ENCODE assay signal across 2 cellular contexts in genomic region chr2:239644016-239644415, GRCh38.
TF ChIP-seq lines count a peak whose summit lies in the region.

No MANE protein-coding gene starts in this region.

TF ChIP-seq in Ishikawa, 13 proteins besides CTCF, POLR2A, EP300 and RAD21 (continued from another document):
- peak; percentile 79 for TF ChIP-seq REST (IDR thresholded peaks at IDR 0.05; ENCODE audit: low read depth)

TF ChIP-seq in HepG2, 621 proteins besides CTCF, POLR2A, EP300 and RAD21 (continued from another document):
- TF ChIP-seq ATF4 (CRISPR knock-in tag; IDR thresholded peaks at IDR 0.05) (no peak), ZNF282 (IDR thresholded peaks at IDR 0.05; ENCODE audit: partially characterized antibody) (peak; percentile 55), REST (IDR thresholded peaks at IDR 0.05; ENCODE audit: borderline replicate concordance in 1 of 2, low read depth in 1 of 2, low read length in 2 of 2) (peak; percentile 79 to 93), DNMT1 (CRISPR knock-in tag; IDR thresholded peaks at IDR 0.05) (no peak), ZBTB2 (CRISPR knock-in tag; IDR thresholded peaks at IDR 0.05; ENCODE audit: low read depth) (no peak), SIN3B (IDR thresholded peaks at IDR 0.05; ENCODE audit: low read length) (no peak), BRCA1 (CRISPR knock-in tag; IDR thresholded peaks at IDR 0.05) (no peak), FOXP1 (IDR thresholded peaks at IDR 0.05) (peak; percentile 41; the same call in 1 of the 2 replicates), FOXP1 (CRISPR knock-in tag; IDR thresholded peaks at IDR 0.05) (no peak), PHF21A (CRISPR knock-in tag; IDR thresholded peaks at IDR 0.05) (no peak), FOXA1 (IDR thresholded peaks at IDR 0.05) (0 out of 2 replicates have a peak, but pooled peaks have one; percentile 36), FOXA1 (CRISPR knock-in tag; IDR thresholded peaks at IDR 0.05) (no peak), KDM5B (CRISPR knock-in tag; IDR thresholded peaks at IDR 0.05; ENCODE audit: borderline replicate concordance) (no peak), ISX (CRISPR knock-in tag; conservative IDR thresholded peaks at IDR 0.05) (no peak), MIER2 (CRISPR knock-in tag; IDR thresholded peaks at IDR 0.05) (peak; percentile 94), FOXK2 (IDR thresholded peaks at IDR 0.05) (0 out of 2 replicates have a peak, but pooled peaks have one; percentile 19), HMGXB3 (CRISPR knock-in tag; IDR thresholded peaks at IDR 0.05; ENCODE audit: borderline replicate concordance) (no peak), TBX3 (IDR thresholded peaks at IDR 0.05; ENCODE audit: borderline replicate concordance) (0 out of 2 replicates have a peak, but pooled peaks have one; percentile 23), ZNF619 (CRISPR knock-in tag; IDR thresholded peaks at IDR 0.05) (no peak), ZNF646 (CRISPR knock-in tag; IDR thresholded peaks at IDR 0.05) (peak; percentile 99), ZNF773 (CRISPR knock-in tag; IDR thresholded peaks at IDR 0.05; ENCODE audit: borderline replicate concordance) (no peak), SRF (IDR thresholded peaks at IDR 0.05; ENCODE audit: low read depth, low read length) (no peak)
TF ChIP-seq in HepG2: peak in this region for 10.
